8 cellular contexts compared by ENCODE assay signal in the genomic region with DNA sequence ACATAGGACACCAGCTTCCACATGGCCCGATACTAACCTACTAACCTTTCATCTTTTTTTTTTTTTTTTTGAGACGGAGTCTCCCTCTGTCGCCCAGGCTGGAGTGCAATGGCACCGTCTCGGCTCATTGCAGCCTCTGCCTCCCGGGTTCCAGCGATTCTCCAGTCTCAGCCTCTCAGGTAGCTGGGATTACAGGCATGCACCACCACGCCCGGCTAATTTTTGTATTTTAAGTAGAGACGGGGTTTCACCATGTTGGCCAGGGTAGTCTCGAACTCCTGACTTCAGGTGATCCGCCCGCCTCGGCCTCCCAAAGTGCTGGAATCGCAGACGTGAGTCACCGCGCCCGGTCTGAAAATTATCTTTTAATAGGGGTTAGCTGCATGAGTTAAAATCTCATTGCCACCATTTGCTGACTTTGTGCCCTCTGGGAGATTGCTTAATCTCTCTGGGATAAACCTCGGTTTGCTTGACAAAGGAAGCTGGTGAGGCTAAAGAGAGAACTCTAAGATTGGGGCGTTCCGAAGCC. TPM values are rescaled to one million over a fixed set of nuclear protein-coding genes. Genes with fewer than 3 reads are reported as not detected.
DNase-seq lines count a peak whose midpoint lies in the region; ATAC-seq and TF ChIP-seq lines count a peak whose summit lies in the region.
"Not testable (repeated sequence)": the region's sequence is repeated elsewhere in the genome, so short reads cannot be mapped to it uniquely, and the experiment has no call there.

No MANE protein-coding gene starts in this region.

- not testable (repeated sequence) for TF ChIP-seq POLR2A in HCT116 (IDR thresholded peaks at IDR 0.05; ENCODE audit: borderline replicate concordance, extremely low read depth, insufficient read depth, insufficient read length); spleen (IDR thresholded peaks at IDR 0.05)

- POLR2A ChIA-PET in AG04449 (lab: Yijun Ruan, JAX) (interaction anchor here (0.8 kb wide), 1 partner anchor 34 kb away, joined by 3 read pairs; no protein-coding TSS in a partner anchor), HCT116 (lab: Charles Lee) (interaction anchor here (0.9 to 1.7 kb wide), 5 partner anchors 8 to 48 kb away, joined by 3 to 5 read pairs (median 4); no protein-coding TSS in a partner anchor)
- POLR2A ChIA-PET in T-cell (lab: Charles Lee) = not testable (repeated sequence)
- POLR2A ChIA-PET in activated naive CD8-positive, alpha-beta T cell treated with anti-CD3 and anti-CD28 coated beads, Interleukin-2, amount 10 ng/mL, durations not matched to agents 7 days and 5 days (lab: Charles Lee) = interaction anchor here (0.6 to 1.4 kb wide), 3 partner anchors 9 to 64 kb away, joined by 3 to 8 read pairs (median 3); partner anchors contain the start of gene CANT1

- not testable (repeated sequence) for ATAC-seq in HCT116; T-cell (replicated peaks in 1 of 4); activated naive CD8-positive, alpha-beta T cell treated with anti-CD3 and anti-CD28 coated beads, Interleukin-2, amount 10 ng/mL, durations not matched to agents 7 days and 5 days (ENCODE audit: low read depth)

- H2AFZ ChIP-seq in HCT116 (ENCODE audit: low read depth, low read length, poor library complexity, severe bottlenecking) = peak overlapping the region; percentile 99

- not testable (repeated sequence) for BruUV-seq in HCT116 (replicated peaks; lab: Mats Ljungman, UMichigan)

- H3K9me2 ChIP-seq in HCT116 (ENCODE audit: insufficient read depth) = not testable (repeated sequence)

- not testable (repeated sequence) for H3K9me3 ChIP-seq in HCT116 (ENCODE audit: control insufficient read depth in 1 of 2, insufficient read depth in 1 of 2, low read depth in 1 of 2, low read length in 2 of 2); effector memory CD4-positive, alpha-beta T cell (ENCODE audit: control insufficient read depth, low read length); spleen

- CTCF ChIA-PET in AG04449 (lab: Yijun Ruan, JAX) (interaction anchor here (0.7 to 6.2 kb wide), 14 partner anchors 9 to 320 kb away, joined by 3 to 54 read pairs (median 5); no protein-coding TSS in a partner anchor), HCT116 (lab: Charles Lee) (interaction anchor here (0.7 to 1.8 kb wide), 13 partner anchors 8 to 327 kb away, joined by 3 to 16 read pairs (median 6); no protein-coding TSS in a partner anchor), T-cell (lab: Charles Lee) (interaction anchor here in 1 of 2 donors (1.1 kb wide), 1 partner anchor 318 kb away, joined by 5 read pairs; no protein-coding TSS in a partner anchor)

- H3K9me3 Mint-ChIP-seq in T-cell; activated naive CD8-positive, alpha-beta T cell treated with anti-CD3 and anti-CD28 coated beads, Interleukin-2, amount 10 ng/mL, durations not matched to agents 7 days and 5 days; immature natural killer cell; nephron progenitor cell: not testable (repeated sequence)

- RAD21 ChIA-PET in HCT116 (lab: Charles Lee; ENCODE audit: low non-redundant PET in 1 of 2, low total read pairs in 2 of 2, uncharacterized antibody in 2 of 2, unreplicated experiment in 2 of 2) = interaction anchor here in 1 of 2 experiments (1.0 to 1.5 kb wide), 2 partner anchors 12 to 318 kb away, joined by 3 to 5 read pairs; no protein-coding TSS in a partner anchor

- intact Hi-C loops in HCT116 (cut with micrococcal nuclease); spleen (cut with DNase I; ENCODE audit: low total_unique reads): not testable (repeated sequence)

- not testable (repeated sequence) for H3K27me3 ChIP-seq in HCT116 (ENCODE audit: insufficient read depth, low read length); effector memory CD4-positive, alpha-beta T cell (replicated peaks; ENCODE audit: control insufficient read depth, insufficient read depth, low read length, poor library complexity, severe bottlenecking); spleen (replicated peaks in 1 of 7)

- H3K4me1 ChIP-seq in HCT116 (ENCODE audit: control insufficient read depth in 1 of 2, insufficient read depth in 2 of 2, low read length in 2 of 2) = peaks cover 10 to 22% of the 10 kb centered on the region in 2 experiments; a peak in 3 of 4 replicates
- not testable (repeated sequence) for H3K4me1 ChIP-seq in effector memory CD4-positive, alpha-beta T cell (ENCODE audit: control insufficient read depth, insufficient read depth, low read length, poor library complexity, severe bottlenecking)
- H3K4me1 ChIP-seq in spleen = peaks cover 11 to 44% (median 30%) of the 10 kb centered on the region in 6 donors

- DNase-seq in AG04449 (ENCODE audit: low read depth, low spot score); HCT116 (ENCODE audit: low read depth, low spot score); T-cell; activated naive CD8-positive, alpha-beta T cell treated with anti-CD3 and anti-CD28 coated beads, Interleukin-2, amount 10 ng/mL, durations not matched to agents 7 days and 5 days; effector memory CD4-positive, alpha-beta T cell; immature natural killer cell; nephron progenitor cell: not testable (repeated sequence)
- DNase-seq in spleen = peak; percentile 77

- not testable (repeated sequence) for TF ChIP-seq RAD21 in HCT116 (IDR thresholded peaks at IDR 0.05; ENCODE audit: low read depth)

- H3K27ac ChIP-seq in HCT116 (ENCODE audit: low read depth, low read length) (peak overlapping the region; percentile 36; the same call in 1 of the 2 replicates), spleen (peak overlapping the region in 7 of 8 donors; percentile 77 to 91 (median 90))
- H3K27ac ChIP-seq in effector memory CD4-positive, alpha-beta T cell (ENCODE audit: insufficient read depth, low read length, poor library complexity, severe bottlenecking) = peak overlapping the region; percentile 8

- not testable (repeated sequence) for H3K27me3 Mint-ChIP-seq in T-cell; activated naive CD8-positive, alpha-beta T cell treated with anti-CD3 and anti-CD28 coated beads, Interleukin-2, amount 10 ng/mL, durations not matched to agents 7 days and 5 days; immature natural killer cell (ENCODE audit: low read depth in 3 of 3)
- H3K27me3 Mint-ChIP-seq in nephron progenitor cell (ENCODE audit: low read depth, poor library complexity) = peaks cover 31% of the 10 kb centered on the region

- peak overlapping the region; percentile 76 to 79 (median 78) for H3K4me3 Mint-ChIP-seq in T-cell
- peak overlapping the region; percentile 64 for H3K4me3 Mint-ChIP-seq in activated naive CD8-positive, alpha-beta T cell treated with anti-CD3 and anti-CD28 coated beads, Interleukin-2, amount 10 ng/mL, durations not matched to agents 7 days and 5 days
- H3K4me3 Mint-ChIP-seq in immature natural killer cell = peak overlapping the region; percentile 79 to 87 (median 84)
- peak overlapping the region; percentile 74 for H3K4me3 Mint-ChIP-seq in nephron progenitor cell

- H3K4me1 Mint-ChIP-seq in T-cell = peaks cover 18 to 19% (median 19%) of the 10 kb centered on the region in 3 donors
- H3K4me1 Mint-ChIP-seq in activated naive CD8-positive, alpha-beta T cell treated with anti-CD3 and anti-CD28 coated beads, Interleukin-2, amount 10 ng/mL, durations not matched to agents 7 days and 5 days = not testable (repeated sequence)
- H3K4me1 Mint-ChIP-seq in immature natural killer cell = peaks cover 12 to 18% of the 10 kb centered on the region in 2 donors
- H3K4me1 Mint-ChIP-seq in nephron progenitor cell = peaks cover 10% of the 10 kb centered on the region

- H3K9ac ChIP-seq in HCT116 (ENCODE audit: low read length) = peak overlapping the region; percentile 32; the same call in 1 of the 2 replicates

- H3K36me3 ChIP-seq in HCT116 (ENCODE audit: control insufficient read depth in 1 of 2, insufficient read depth in 2 of 2, low read length in 2 of 2) = not testable (repeated sequence)
- peaks cover 11% of the 10 kb centered on the region for H3K36me3 ChIP-seq in effector memory CD4-positive, alpha-beta T cell (ENCODE audit: control insufficient read depth, insufficient read depth, low read length)
- H3K36me3 ChIP-seq in spleen = peaks cover 0 to 21% (median 18%) of the 10 kb centered on the region in 6 donors

- H3K4me3 ChIP-seq in AG04449 (ENCODE audit: low read depth, low read length) = peak overlapping the region; percentile 65
- H3K4me3 ChIP-seq in HCT116 (replicated peaks in 1 of 2; ENCODE audit: low read depth in 1 of 2, low read length in 2 of 2) = peak overlapping the region; percentile 35 to 78; a peak in 3 of 4 replicates
- H3K4me3 ChIP-seq in effector memory CD4-positive, alpha-beta T cell (ENCODE audit: insufficient read depth, low read depth, low read length, poor library complexity, severe bottlenecking) = peak overlapping the region; percentile 89
- H3K4me3 ChIP-seq in spleen = peak overlapping the region in 6 of 8 donors; percentile 67 to 92 (median 84)

- 74 to 78% (median 77%) methylated on average over 22 of the region's 22 CpGs for WGBS in spleen, 5 donors

- peak overlapping the region; percentile 93 for H3K4me2 ChIP-seq in HCT116 (ENCODE audit: low read length)

- H3K79me2 ChIP-seq in HCT116 (ENCODE audit: insufficient read depth, low read length) = not testable (repeated sequence)

- H3K36me3 Mint-ChIP-seq in T-cell; activated naive CD8-positive, alpha-beta T cell treated with anti-CD3 and anti-CD28 coated beads, Interleukin-2, amount 10 ng/mL, durations not matched to agents 7 days and 5 days; immature natural killer cell; nephron progenitor cell (ENCODE audit: low read depth): not testable (repeated sequence)

- not testable (repeated sequence) for TF ChIP-seq CTCF in AG04449 (IDR thresholded peaks at IDR 0.05; ENCODE audit: insufficient read depth, low read length, missing control alignments); HCT116 (IDR thresholded peaks at IDR 0.05 in 2 of 3, conservative IDR thresholded peaks at IDR 0.05 in 1 of 3; ENCODE audit: borderline replicate concordance in 1 of 3, insufficient read depth in 1 of 3, low read depth in 2 of 3, low read length in 2 of 3); nephron progenitor cell (IDR thresholded peaks at IDR 0.05); spleen (IDR thresholded peaks at IDR 0.05 in 8 of 11, conservative IDR thresholded peaks at IDR 0.05 in 3 of 11)

- H3K27ac Mint-ChIP-seq in T-cell (peak overlapping the region; percentile 27 to 80), immature natural killer cell (peak overlapping the region; percentile 60 to 87 (median 78))
- H3K27ac Mint-ChIP-seq in activated naive CD8-positive, alpha-beta T cell treated with anti-CD3 and anti-CD28 coated beads, Interleukin-2, amount 10 ng/mL, durations not matched to agents 7 days and 5 days = peak overlapping the region; percentile 60
- not testable (repeated sequence) for H3K27ac Mint-ChIP-seq in nephron progenitor cell

- not testable (repeated sequence) for H4K20me1 ChIP-seq in HCT116 (ENCODE audit: insufficient read depth)

RNA-seq across cellular contexts. Expression of gene ENGASE, which starts 0.4 kb away (rescaled TPM):
- total RNA-seq in HCT116 (2021; ENCODE audit: unreplicated experiment) (54.2 TPM), T-cell (100 to 1,000 TPM in 4 of 5 donors, 10 to 100 TPM in 1; 99.6 to 153 (median 141) TPM), spleen (100 to 1,000 TPM in 3 of 7 donors, 10 to 100 TPM in 4; 54.7 to 148 (median 99.4) TPM)
- polyA plus RNA-seq in HCT116 (2012) = 21.4 and 21.8 TPM in 2 replicates
- total RNA-seq in activated naive CD8-positive, alpha-beta T cell treated with anti-CD3 and anti-CD28 coated beads, Interleukin-2, amount 10 ng/mL, durations not matched to agents 7 days and 5 days = 10 to 100 TPM; 72.8 to 78.2 TPM
- polyA plus RNA-seq in immature natural killer cell (1 to 10 TPM; 1.9 to 6.6 (median 1.9) TPM), spleen (100 to 1,000 TPM in 1 of 3 donors, 10 to 100 TPM in 2; 25.0 to 101 (median 43.6) TPM)

RNA-seq across cellular contexts. Expression of gene C1QTNF1, which starts 50.2 kb away (rescaled TPM):
- total RNA-seq in HCT116 (2021; ENCODE audit: unreplicated experiment) = 4.0 TPM
- polyA plus RNA-seq in HCT116 (2012) = 3.5 and 3.7 TPM in 2 replicates
- total RNA-seq in T-cell = under 1 TPM in 4 of 5 donors, not detected in 1; 0.10 to 0.57 (median 0.26) TPM
- total RNA-seq in activated naive CD8-positive, alpha-beta T cell treated with anti-CD3 and anti-CD28 coated beads, Interleukin-2, amount 10 ng/mL, durations not matched to agents 7 days and 5 days = not detected
- not detected for polyA plus RNA-seq in immature natural killer cell
- total RNA-seq in spleen = 100 to 1,000 TPM in 1 of 7 donors, 10 to 100 TPM in 6; 26.5 to 101 (median 69.9) TPM
- 10 to 100 TPM; 14.7 to 29.1 (median 25.3) TPM for polyA plus RNA-seq in spleen

Comparison
In these comparisons a context has a peak if more than half of its experiments do, and no peak if none do; other contexts are left out.
1. H3K27ac ChIP-seq: peak in every context shown above with its lines; median percentile 90 in spleen; 36 in HCT116; 8 in effector memory CD4-positive, alpha-beta T cell.